23 cellular contexts compared by ENCODE assay signal in genomic region chr14:101355284-101355683, GRCh38.
"Had no signal": no experiment of that assay in that cellular context is flagged by ENCODE, and none has a peak within 500 bp of the region (broad histone marks: within the 10 kb centered on the region; RNA-seq: fewer than 3 reads in every experiment).

No MANE protein-coding gene starts in this region.

- H3K9ac ChIP-seq: neural progenitor cell had no signal

- H3K27me3 ChIP-seq: gastrocnemius medialis, hepatocyte, neural progenitor cell, upper lobe of right lung had no signal

- H3K9me3 ChIP-seq: gastrocnemius medialis, thoracic aorta, upper lobe of right lung had no signal

- H3K4me3 ChIP-seq: gastrocnemius medialis, hepatocyte, neural progenitor cell, thoracic aorta, upper lobe of right lung had no signal

- DNase-seq: activated CD4-positive, alpha-beta T cell treated with anti-CD3 and anti-CD28 coated beads for 48 hours; activated CD4-positive, alpha-beta T cell treated with anti-CD3 and anti-CD28 coated beads, Interleukin-2, amount 50 U/mL, for 48 hours; activated naive CD8-positive, alpha-beta T cell treated with anti-CD3 and anti-CD28 coated beads, Interleukin-2, amount 50 U/mL, for 24 hours; activated T-cell treated with anti-CD3 and anti-CD28 coated beads, Interleukin-2, amount 50 U/mL, for 48 hours; effector CD8-positive, alpha-beta T cell; gastrocnemius medialis; islet precursor cell; left cardiac atrium; natural killer cell; occipital lobe; right cardiac atrium; stimulated activated CD4-positive, alpha-beta T cell treated with anti-CD3 and anti-CD28 coated beads, Interleukin-2, amount 100 ng/mL, for 48 hours; stimulated activated naive CD8-positive, alpha-beta T cell treated with anti-CD3 and anti-CD28 coated beads, Interleukin-15, Interleukin-2, amounts not matched to agents 100 U/mL and 50 U/mL, for 24 hours; T-helper 1 cell; upper lobe of right lung; WERI-Rb-1 had no signal

- H3K36me3 ChIP-seq: gastrocnemius medialis, neural progenitor cell, thoracic aorta, upper lobe of right lung, WERI-Rb-1 had no signal

- FAIRE-seq: bronchial epithelial cell, colon, TTC549 had no signal

- ATAC-seq: activated CD4-positive, CD25-positive, alpha-beta regulatory T cell treated with anti-CD3 and anti-CD28 coated beads, Interleukin-2, amount 50 U/mL, for 24 hours; activated naive CD8-positive, alpha-beta T cell treated with anti-CD3 and anti-CD28 coated beads, Interleukin-2, amount 50 U/mL, for 24 hours; gastrocnemius medialis; left cardiac atrium; natural killer cell; right cardiac atrium; stimulated activated naive CD8-positive, alpha-beta T cell treated with anti-CD3 and anti-CD28 coated beads, Interleukin-15, Interleukin-2, amounts not matched to agents 100 U/mL and 50 U/mL, for 24 hours; upper lobe of right lung had no signal

- H3K27ac ChIP-seq: gastrocnemius medialis, hepatocyte, neural progenitor cell, thoracic aorta, upper lobe of right lung, WERI-Rb-1 had no signal
